In genomic region chr17:80901319-80901718, GRCh38 we compare ENCODE assay signal across 8 cellular contexts.
DNase-seq lines count a peak whose midpoint lies in the region; ATAC-seq and TF ChIP-seq lines count a peak whose summit lies in the region.

No MANE protein-coding gene starts in this region.

- H3K27ac ChIP-seq in Karpas-422 (ENCODE audit: low read length), result no peak overlapping the region

- no peak overlapping the region for H2AFZ ChIP-seq in Karpas-422 (ENCODE audit: low read length)

- no peak overlapping the region for H3K4me2 ChIP-seq in Karpas-422 (ENCODE audit: low read depth, low read length, poor library complexity, severe bottlenecking)

- H4K20me1 ChIP-seq in Karpas-422 (ENCODE audit: insufficient read depth, low read depth, low read length), result no peaks in the 10 kb centered on the region

- H3K4me1 ChIP-seq in Karpas-422 (ENCODE audit: low read length), result peaks cover 8% of the 10 kb centered on the region

- peaks cover 44% of the 10 kb centered on the region for H3K4me1 Mint-ChIP-seq in activated T-cell treated with anti-CD3 and anti-CD28 coated beads, Interleukin-2, amount 50 U/mL, for 24 hours (ENCODE audit: low read depth)
- peaks cover 25% of the 10 kb centered on the region for H3K4me1 Mint-ChIP-seq in activated B cell treated with CpG ODN at 0.5 μM for 24 hours
- H3K4me1 Mint-ChIP-seq in stimulated activated naive B cell treated with anti-CD40 and anti-IgM and Interleukin-4, amounts not matched to agents 10 μg/mL and 1 μg/mL and 100 μg/mL, for 72 hours, result peaks cover 29 to 50% of the 10 kb centered on the region in 2 donors

- TF ChIP-seq CTCF in activated B cell treated with CpG ODN at 0.5 μM for 24 hours (IDR thresholded peaks at IDR 0.05), result no peak
- TF ChIP-seq CTCF in epithelial cell of esophagus (IDR thresholded peaks at IDR 0.05; ENCODE audit: insufficient read depth, low read depth, low read length, missing control alignments), result no peak

- peak overlapping the region; percentile 73 for H3K27ac Mint-ChIP-seq in activated T-cell treated with anti-CD3 and anti-CD28 coated beads, Interleukin-2, amount 50 U/mL, for 24 hours
- H3K27ac Mint-ChIP-seq in activated B cell treated with CpG ODN at 0.5 μM for 24 hours, result peak overlapping the region; percentile 79
- peak overlapping the region; percentile 91 for H3K27ac Mint-ChIP-seq in stimulated activated naive B cell treated with anti-CD40 and anti-IgM and Interleukin-4, amounts not matched to agents 10 μg/mL and 1 μg/mL and 100 μg/mL, for 72 hours

- POLR2A ChIA-PET in activated B cell treated with CpG ODN at 0.5 μM for 24 hours (lab: Charles Lee), result interaction anchor here (1.1 to 2.3 kb wide), 4 partner anchors 9 to 24 kb away, joined by 6 to 12 read pairs (median 8); no protein-coding TSS in a partner anchor

- H3K4me3 Mint-ChIP-seq in activated T-cell treated with anti-CD3 and anti-CD28 coated beads, Interleukin-2, amount 50 U/mL, for 24 hours, result no peak overlapping the region
- H3K4me3 Mint-ChIP-seq in activated B cell treated with CpG ODN at 0.5 μM for 24 hours, result no peak overlapping the region
- H3K4me3 Mint-ChIP-seq in stimulated activated naive B cell treated with anti-CD40 and anti-IgM and Interleukin-4, amounts not matched to agents 10 μg/mL and 1 μg/mL and 100 μg/mL, for 72 hours, result peak overlapping the region in 1 of 2 donors; percentile 50

- intact Hi-C loops in activated B cell treated with CpG ODN at 0.5 μM for 24 hours (cut with micrococcal nuclease), result no loop called here

- H3K9me3 Mint-ChIP-seq in activated T-cell treated with anti-CD3 and anti-CD28 coated beads, Interleukin-2, amount 50 U/mL, for 24 hours, result no peaks in the 10 kb centered on the region
- no peaks in the 10 kb centered on the region for H3K9me3 Mint-ChIP-seq in activated B cell treated with CpG ODN at 0.5 μM for 24 hours
- H3K9me3 Mint-ChIP-seq in stimulated activated naive B cell treated with anti-CD40 and anti-IgM and Interleukin-4, amounts not matched to agents 10 μg/mL and 1 μg/mL and 100 μg/mL, for 72 hours, result no peaks in the 10 kb centered on the region

- no peak for DNase-seq in activated T-cell treated with anti-CD3 and anti-CD28 coated beads, Interleukin-2, amount 50 U/mL, for 24 hours
- DNase-seq in activated T-cell treated with anti-CD3 and anti-CD28 coated beads for 4 hours (no peak), activated B cell treated with CpG ODN at 0.5 μM for 24 hours (no peak), epithelial cell of esophagus (ENCODE audit: low read depth) (peak; percentile 93), Karpas-422 (no peak), COLO668 (lab: John Stamatoyannopoulos, UW; ENCODE audit: unreplicated experiment) (no peak), NCI-H2171 treated with DMSO at 0.1 percent for 48 hours (lab: John Stamatoyannopoulos, UW) (no peak)
- no peak for DNase-seq in stimulated activated naive B cell treated with anti-CD40 and anti-IgM and Interleukin-4, amounts not matched to agents 10 μg/mL and 1 μg/mL and 100 μg/mL, for 72 hours

- CTCF ChIA-PET in activated B cell treated with CpG ODN at 0.5 μM for 24 hours (lab: Charles Lee), result interaction anchor here (2.8 kb wide), 1 partner anchor 10 kb away, joined by 14 read pairs; no protein-coding TSS in a partner anchor

- no peak overlapping the region for H3K9ac ChIP-seq in Karpas-422 (ENCODE audit: low read length)

- H3K9me2 ChIP-seq in Karpas-422 (replicated peaks; ENCODE audit: insufficient read depth, low read length), result no peaks in the 10 kb centered on the region

- H3K27me3 Mint-ChIP-seq in activated T-cell treated with anti-CD3 and anti-CD28 coated beads, Interleukin-2, amount 50 U/mL, for 24 hours, result no peaks in the 10 kb centered on the region
- no peaks in the 10 kb centered on the region for H3K27me3 Mint-ChIP-seq in activated B cell treated with CpG ODN at 0.5 μM for 24 hours
- H3K27me3 Mint-ChIP-seq in stimulated activated naive B cell treated with anti-CD40 and anti-IgM and Interleukin-4, amounts not matched to agents 10 μg/mL and 1 μg/mL and 100 μg/mL, for 72 hours, result no peaks in the 10 kb centered on the region

- ATAC-seq in activated B cell treated with CpG ODN at 0.5 μM for 24 hours (ENCODE audit: low read depth), result peak; percentile 52
- peak; percentile 89 for ATAC-seq in stimulated activated naive B cell treated with anti-CD40 and anti-IgM and Interleukin-4, amounts not matched to agents 10 μg/mL and 1 μg/mL and 100 μg/mL, for 72 hours (replicated peaks)

- H3K79me2 ChIP-seq in Karpas-422 (ENCODE audit: low read length), result no peaks in the 10 kb centered on the region

- H3K36me3 ChIP-seq in Karpas-422 (ENCODE audit: insufficient read depth, low read length), result no peaks in the 10 kb centered on the region

- H3K36me3 Mint-ChIP-seq in activated T-cell treated with anti-CD3 and anti-CD28 coated beads, Interleukin-2, amount 50 U/mL, for 24 hours (ENCODE audit: low read depth), result peaks cover 84% of the 10 kb centered on the region
- peaks cover 42% of the 10 kb centered on the region for H3K36me3 Mint-ChIP-seq in activated B cell treated with CpG ODN at 0.5 μM for 24 hours (ENCODE audit: low read depth)
- peaks cover 43 to 63% of the 10 kb centered on the region in 2 donors for H3K36me3 Mint-ChIP-seq in stimulated activated naive B cell treated with anti-CD40 and anti-IgM and Interleukin-4, amounts not matched to agents 10 μg/mL and 1 μg/mL and 100 μg/mL, for 72 hours

- H3K9me3 ChIP-seq in Karpas-422 (ENCODE audit: low read length), result no peaks in the 10 kb centered on the region

- no peak overlapping the region for H3K4me3 ChIP-seq in epithelial cell of esophagus (ENCODE audit: low read length)
- H3K4me3 ChIP-seq in Karpas-422 (ENCODE audit: low read length), result no peak overlapping the region

- no peaks in the 10 kb centered on the region for H3K27me3 ChIP-seq in Karpas-422 (ENCODE audit: low read length)
